8 cellular contexts compared by ENCODE assay signal in genomic region chr18:75247601-75248421, GRCh38. TPM values are rescaled to one million over a fixed set of nuclear protein-coding genes. Genes with fewer than 3 reads are reported as not detected.
DNase-seq lines count a peak whose midpoint lies in the region; ATAC-seq and TF ChIP-seq lines count a peak whose summit lies in the region.

No MANE protein-coding gene starts in this region.

- peaks cover 100% of the 10 kb centered on the region for H3K79me2 ChIP-seq in smooth muscle cell (ENCODE audit: low read depth)

- intact Hi-C loops in left ventricle myocardium superior (cut with micrococcal nuclease) = no loop called here

- no peak for TF ChIP-seq CTCF in smooth muscle cell (IDR thresholded peaks at IDR 0.05; ENCODE audit: borderline replicate concordance, insufficient read depth, poor library complexity, severe bottlenecking)

- H3K4me1 ChIP-seq in smooth muscle cell (ENCODE audit: low read depth) = no peaks in the 10 kb centered on the region

- no peaks in the 10 kb centered on the region for H3K9me3 Mint-ChIP-seq in activated naive CD8-positive, alpha-beta T cell treated with anti-CD3 and anti-CD28 coated beads for 36 hours

- DNase-seq in COR-L47 (lab: John Stamatoyannopoulos, UW) (peak; percentile 45), M059J (ENCODE audit: low read depth) (peak; percentile 52), left ventricle myocardium superior (no peak), smooth muscle cell (lab: John Stamatoyannopoulos, UW; ENCODE audit: unreplicated experiment) (no peak), MV-4-11 (lab: John Stamatoyannopoulos, UW) (no peak)
- no peak for DNase-seq in activated naive CD8-positive, alpha-beta T cell treated with anti-CD3 and anti-CD28 coated beads for 36 hours

- peak overlapping the region; percentile 56 for H3K4me3 ChIP-seq in smooth muscle cell

- peaks cover 53% of the 10 kb centered on the region for H3K4me1 Mint-ChIP-seq in activated naive CD8-positive, alpha-beta T cell treated with anti-CD3 and anti-CD28 coated beads for 36 hours

- peaks cover 6% of the 10 kb centered on the region for H3K36me3 Mint-ChIP-seq in activated naive CD8-positive, alpha-beta T cell treated with anti-CD3 and anti-CD28 coated beads for 36 hours

- peaks cover 80% of the 10 kb centered on the region for H4K20me1 ChIP-seq in smooth muscle cell (ENCODE audit: low read depth)

- H3K4me2 ChIP-seq in smooth muscle cell = peak overlapping the region; percentile 90

- peak; percentile 55 for ATAC-seq in GM19438 (IDR thresholded peaks at IDR 0.05; ENCODE audit: low read depth, unreplicated experiment)
- peak; percentile 63 for ATAC-seq in left ventricle myocardium superior
- no peak for ATAC-seq in HG02938 (IDR thresholded peaks at IDR 0.05; ENCODE audit: unreplicated experiment)

- peak overlapping the region; percentile 96 for H3K27ac Mint-ChIP-seq in activated naive CD8-positive, alpha-beta T cell treated with anti-CD3 and anti-CD28 coated beads for 36 hours

- H3K27me3 ChIP-seq in smooth muscle cell (ENCODE audit: low read depth) = no peaks in the 10 kb centered on the region

- peak overlapping the region; percentile 78 for H3K27ac ChIP-seq in smooth muscle cell (ENCODE audit: low read depth)

- H3F3A ChIP-seq in smooth muscle cell (ENCODE audit: low read depth) = no peaks in the 10 kb centered on the region

- H3K9ac ChIP-seq in smooth muscle cell (ENCODE audit: low read depth) = peak overlapping the region; percentile 70

- H3K9me3 ChIP-seq in smooth muscle cell (replicated peaks; ENCODE audit: low read depth) = no peaks in the 10 kb centered on the region

- peak overlapping the region; percentile 77 for H2AFZ ChIP-seq in smooth muscle cell (ENCODE audit: low read depth)

- no peaks in the 10 kb centered on the region for H3K27me3 Mint-ChIP-seq in activated naive CD8-positive, alpha-beta T cell treated with anti-CD3 and anti-CD28 coated beads for 36 hours

- no peaks in the 10 kb centered on the region for H3K36me3 ChIP-seq in smooth muscle cell (ENCODE audit: low read depth)

- peak overlapping the region; percentile 88 for H3K4me3 Mint-ChIP-seq in activated naive CD8-positive, alpha-beta T cell treated with anti-CD3 and anti-CD28 coated beads for 36 hours

- 58% methylated on average over 8 of the region's 8 CpGs for WGBS in smooth muscle cell (ENCODE audit: low lambda C conversion rate)

RNA-seq across cellular contexts. Expression of gene TSHZ1, which starts 37.2 kb away (rescaled TPM):
- 5.5 and 5.9 TPM in 2 replicates for total RNA-seq in M059J (2014; rRNA removed; shearing (Covaris generic))
- total RNA-seq in activated naive CD8-positive, alpha-beta T cell treated with anti-CD3 and anti-CD28 coated beads for 36 hours = 10 to 100 TPM; 11.2 to 11.4 TPM
- total RNA-seq in left ventricle myocardium superior (24.7 TPM), smooth muscle cell (25.1 and 26.1 TPM in 2 replicates)
- 20.7 and 21.3 TPM in 2 replicates for polyA plus RNA-seq in smooth muscle cell

RNA-seq across cellular contexts. Expression of gene PTGR3, which starts 38.9 kb away (rescaled TPM):
- 8.4 and 10.5 TPM in 2 replicates for total RNA-seq in M059J (2014; rRNA removed; shearing (Covaris generic))
- 10 to 100 TPM; 20.2 to 23.2 TPM for total RNA-seq in activated naive CD8-positive, alpha-beta T cell treated with anti-CD3 and anti-CD28 coated beads for 36 hours
- 69.6 TPM for total RNA-seq in left ventricle myocardium superior
- 32.9 and 35.0 TPM in 2 replicates for total RNA-seq in smooth muscle cell
- 29.6 and 29.7 TPM in 2 replicates for polyA plus RNA-seq in smooth muscle cell

Comparison
In these comparisons a context has a peak if more than half of its experiments do, and no peak if none do; other contexts are left out.
1. DNase-seq: peak in COR-L47 (single experiment) and M059J (single experiment); none in activated naive CD8-positive, alpha-beta T cell treated with anti-CD3 and anti-CD28 coated beads for 36 hours (single experiment), left ventricle myocardium superior (single experiment), smooth muscle cell (single experiment) and MV-4-11 (single experiment).